ENCODE assay signal across 9 cellular contexts in genomic region chr1:209884665-209885117, GRCh38. TPM values are rescaled to one million over a fixed set of nuclear protein-coding genes. Genes with fewer than 3 reads are reported as not detected.
A peak's percentile ranks its signal among the peaks of the same experiment; 100 is the strongest.
DNase-seq lines count a peak whose midpoint lies in the region; ATAC-seq lines count a peak whose summit lies in the region.
"Had no signal": no experiment of that assay in that cellular context is flagged by ENCODE, and none has a peak within 500 bp of the region (broad histone marks: within the 10 kb centered on the region; RNA-seq: fewer than 3 reads in every experiment).

No MANE protein-coding gene starts in this region.

- ATAC-seq in GM21529 (IDR thresholded peaks at IDR 0.05; ENCODE audit: unreplicated experiment) = peak; percentile 91
- peak; percentile 39 for ATAC-seq in activated CD8-positive, alpha-beta T cell treated with anti-CD3 and anti-CD28 coated beads, Interleukin-2, amount 10 ng/mL, durations not matched to agents 7 days and 5 days

- H3K27me3 Mint-ChIP-seq in activated CD8-positive, alpha-beta T cell treated with anti-CD3 and anti-CD28 coated beads, Interleukin-2, amount 10 ng/mL, durations not matched to agents 7 days and 5 days (ENCODE audit: low read depth) = peaks cover 22% of the 10 kb centered on the region

- H3K4me1 Mint-ChIP-seq in activated CD8-positive, alpha-beta T cell treated with anti-CD3 and anti-CD28 coated beads, Interleukin-2, amount 10 ng/mL, durations not matched to agents 7 days and 5 days (ENCODE audit: low read depth) = no peaks in the 10 kb centered on the region
- H3K4me1 Mint-ChIP-seq: T-cell had no signal

- CTCF ChIA-PET in activated CD8-positive, alpha-beta T cell treated with anti-CD3 and anti-CD28 coated beads, Interleukin-2, amount 10 ng/mL, durations not matched to agents 7 days and 5 days (lab: Charles Lee) = interaction anchor here (0.7 kb wide), 1 partner anchor 25 kb away, joined by 3 read pairs; no protein-coding TSS in a partner anchor

- no peak overlapping the region for H3K4me3 Mint-ChIP-seq in activated CD8-positive, alpha-beta T cell treated with anti-CD3 and anti-CD28 coated beads, Interleukin-2, amount 10 ng/mL, durations not matched to agents 7 days and 5 days
- H3K4me3 Mint-ChIP-seq: T-cell had no signal

- peak; percentile 48 for DNase-seq in DMS79 (lab: John Stamatoyannopoulos, UW)
- DNase-seq in HS-5 (ENCODE audit: low read depth) = peak; percentile 96
- DNase-seq in activated CD8-positive, alpha-beta T cell treated with anti-CD3 and anti-CD28 coated beads, Interleukin-2, amount 10 ng/mL, durations not matched to agents 7 days and 5 days = peak; percentile 33
- DNase-seq in iPS-NIHi7 (ENCODE audit: extremely low spot score) = peak; percentile 60
- peak; percentile 8 to 49 for DNase-seq in stimulated activated CD8-positive, alpha-beta memory T cell treated with anti-CD3 and anti-CD28 coated beads, Interleukin-2, amount 100 ng/mL, for 48 hours (ENCODE audit: low read depth in 2 of 2)
- DNase-seq in activated gamma-delta T cell treated with Interleukin-2 at 50 U/mL for 16 hours = no peak
- DNase-seq in putamen (ENCODE audit: low spot score) = no peak
- DNase-seq: T-cell had no signal

- H3K36me3 Mint-ChIP-seq in activated CD8-positive, alpha-beta T cell treated with anti-CD3 and anti-CD28 coated beads, Interleukin-2, amount 10 ng/mL, durations not matched to agents 7 days and 5 days (ENCODE audit: low read depth) = no peaks in the 10 kb centered on the region
- H3K36me3 Mint-ChIP-seq: T-cell had no signal

- POLR2A ChIA-PET in activated CD8-positive, alpha-beta T cell treated with anti-CD3 and anti-CD28 coated beads, Interleukin-2, amount 10 ng/mL, durations not matched to agents 7 days and 5 days (lab: Charles Lee) = no interaction called here

- H3K9me3 Mint-ChIP-seq in activated CD8-positive, alpha-beta T cell treated with anti-CD3 and anti-CD28 coated beads, Interleukin-2, amount 10 ng/mL, durations not matched to agents 7 days and 5 days (ENCODE audit: insufficient read depth) = no peaks in the 10 kb centered on the region
- H3K9me3 Mint-ChIP-seq: T-cell had no signal

- H3K27ac Mint-ChIP-seq in activated CD8-positive, alpha-beta T cell treated with anti-CD3 and anti-CD28 coated beads, Interleukin-2, amount 10 ng/mL, durations not matched to agents 7 days and 5 days = no peak overlapping the region
- H3K27ac Mint-ChIP-seq: T-cell had no signal

RNA-seq across cellular contexts. Expression of gene SYT14, which starts 53.3 kb away (rescaled TPM):
- not detected for total RNA-seq in activated CD8-positive, alpha-beta T cell treated with anti-CD3 and anti-CD28 coated beads, Interleukin-2, amount 10 ng/mL, durations not matched to agents 7 days and 5 days
- total RNA-seq: T-cell had no signal

RNA-seq across cellular contexts. Expression of gene UTP25, which starts 56.9 kb away (rescaled TPM):
- 1 to 10 TPM; 6.3 to 6.5 TPM for total RNA-seq in activated CD8-positive, alpha-beta T cell treated with anti-CD3 and anti-CD28 coated beads, Interleukin-2, amount 10 ng/mL, durations not matched to agents 7 days and 5 days

Comparison
In these comparisons a context has a peak if more than half of its experiments do, and no peak if none do; other contexts are left out.
1. DNase-seq: peak in DMS79 (single experiment), HS-5 (single experiment), activated CD8-positive, alpha-beta T cell treated with anti-CD3 and anti-CD28 coated beads, Interleukin-2, amount 10 ng/mL, durations not matched to agents 7 days and 5 days (single experiment), iPS-NIHi7 (single experiment) and stimulated activated CD8-positive, alpha-beta memory T cell treated with anti-CD3 and anti-CD28 coated beads, Interleukin-2, amount 100 ng/mL, for 48 hours (2 of 2); none in activated gamma-delta T cell treated with Interleukin-2 at 50 U/mL for 16 hours (single experiment) and putamen (single experiment).